ENCODE assay signal across 23 cellular contexts in genomic region chr13:46348976-46349375, GRCh38. TPM values are rescaled to one million over a fixed set of nuclear protein-coding genes. Genes with fewer than 3 reads are reported as not detected.
"Had no signal": no experiment of that assay in that cellular context is flagged by ENCODE, and none has a peak within 500 bp of the region (broad histone marks: within the 10 kb centered on the region; RNA-seq: fewer than 3 reads in every experiment).

No MANE protein-coding gene starts in this region.

- H3K9me3 ChIP-seq: colonic mucosa, right lobe of liver, stomach had no signal

- H3K27me3 ChIP-seq: colonic mucosa, hepatocyte, right lobe of liver, stomach had no signal

- H3K4me1 Mint-ChIP-seq: activated naive CD8-positive, alpha-beta T cell treated with anti-CD3 and anti-CD28 coated beads, Interleukin-2, amount 10 ng/mL, durations not matched to agents 7 days and 5 days; activated T-helper 17 cell treated with anti-CD3 and anti-CD28 coated beads, Interleukin-2, amount 50 U/mL, for 72 hours; central memory CD8-positive, alpha-beta T cell had no signal

- ATAC-seq: activated CD8-positive, alpha-beta T cell treated with anti-CD3 and anti-CD28 coated beads for 36 hours; activated T-helper 17 cell treated with anti-CD3 and anti-CD28 coated beads, Interleukin-2, amount 50 U/mL, for 72 hours; left cardiac atrium; right lobe of liver had no signal

- H3K27me3 Mint-ChIP-seq: activated B cell treated with CpG ODN at 0.5 μM for 24 hours; activated CD4-positive, alpha-beta T cell treated with anti-CD3 and anti-CD28 coated beads, Interleukin-2, amount 10 ng/mL, durations not matched to agents 24 days and 14 days; activated CD8-positive, alpha-beta T cell treated with anti-CD3 and anti-CD28 coated beads for 36 hours; activated naive CD8-positive, alpha-beta T cell treated with anti-CD3 and anti-CD28 coated beads, Interleukin-2, amount 10 ng/mL, durations not matched to agents 7 days and 5 days; progenitor cell of endocrine pancreas had no signal

- H3K4me1 ChIP-seq: colonic mucosa, right lobe of liver, stomach had no signal

- H3K36me3 ChIP-seq: colonic mucosa, right lobe of liver, stomach had no signal

- H3K79me2 ChIP-seq: hepatocyte had no signal

- H2AFZ ChIP-seq: hepatocyte had no signal

- H3K4me3 ChIP-seq: colonic mucosa, hepatocyte, right lobe of liver, smooth muscle cell, stomach had no signal

- H3K36me3 Mint-ChIP-seq: activated naive CD8-positive, alpha-beta T cell treated with anti-CD3 and anti-CD28 coated beads, Interleukin-2, amount 10 ng/mL, durations not matched to agents 7 days and 5 days; brain; mesothelial cell of epicardium had no signal

- H3K27ac Mint-ChIP-seq: activated B cell treated with CpG ODN at 0.5 μM for 24 hours; activated CD4-positive, alpha-beta T cell treated with anti-CD3 and anti-CD28 coated beads, Interleukin-2, amount 10 ng/mL, durations not matched to agents 24 days and 14 days; activated CD8-positive, alpha-beta T cell treated with anti-CD3 and anti-CD28 coated beads for 36 hours; activated naive CD8-positive, alpha-beta T cell treated with anti-CD3 and anti-CD28 coated beads, Interleukin-2, amount 10 ng/mL, durations not matched to agents 7 days and 5 days; activated T-helper 17 cell treated with anti-CD3 and anti-CD28 coated beads, Interleukin-2, amount 50 U/mL, for 72 hours; brain; mesothelial cell of epicardium; progenitor cell of endocrine pancreas; T-helper 2 cell treated with Interferon-gamma antibody and Interleukin-4, amounts not matched to agents 5 μg/mL and 100 μg/mL, for 36 hours had no signal

- H3K9me3 Mint-ChIP-seq: activated B cell treated with CpG ODN at 0.5 μM for 24 hours; activated CD8-positive, alpha-beta T cell treated with anti-CD3 and anti-CD28 coated beads for 36 hours; activated T-helper 17 cell treated with anti-CD3 and anti-CD28 coated beads, Interleukin-2, amount 50 U/mL, for 72 hours; central memory CD8-positive, alpha-beta T cell; mesothelial cell of epicardium; neural crest cell had no signal

- H3K4me2 ChIP-seq: hepatocyte, smooth muscle cell had no signal

- H3K27ac ChIP-seq: colonic mucosa, hepatocyte, right lobe of liver, stomach had no signal

- DNase-seq: activated B cell treated with CpG ODN at 0.5 μM for 24 hours; activated CD4-positive, alpha-beta T cell treated with anti-CD3 and anti-CD28 coated beads, Interleukin-2, amount 10 ng/mL, durations not matched to agents 24 days and 14 days; activated CD8-positive, alpha-beta T cell treated with anti-CD3 and anti-CD28 coated beads for 36 hours; activated naive CD4-positive, alpha-beta T cell; activated naive CD8-positive, alpha-beta T cell treated with anti-CD3 and anti-CD28 coated beads, Interleukin-2, amount 10 ng/mL, durations not matched to agents 7 days and 5 days; activated T-cell treated with anti-CD3 and anti-CD28 coated beads, Interleukin-2, amount 50 U/mL, for 1 hour; anterior cingulate cortex; colonic mucosa; left cardiac atrium; right lobe of liver; stimulated activated CD4-positive, alpha-beta T cell treated with anti-CD3 and anti-CD28 coated beads, Interleukin-4, amount 100 ng/mL, for 1 hour; stomach; trophoblast cell had no signal

- H3K4me3 Mint-ChIP-seq: activated B cell treated with CpG ODN at 0.5 μM for 24 hours; activated CD4-positive, alpha-beta T cell treated with anti-CD3 and anti-CD28 coated beads, Interleukin-2, amount 10 ng/mL, durations not matched to agents 24 days and 14 days; activated CD8-positive, alpha-beta T cell treated with anti-CD3 and anti-CD28 coated beads for 36 hours; activated naive CD8-positive, alpha-beta T cell treated with anti-CD3 and anti-CD28 coated beads, Interleukin-2, amount 10 ng/mL, durations not matched to agents 7 days and 5 days; activated T-helper 17 cell treated with anti-CD3 and anti-CD28 coated beads, Interleukin-2, amount 50 U/mL, for 72 hours; brain; central memory CD8-positive, alpha-beta T cell; mesothelial cell of epicardium; neural crest cell; T-helper 2 cell treated with Interferon-gamma antibody and Interleukin-4, amounts not matched to agents 5 μg/mL and 100 μg/mL, for 36 hours had no signal

RNA-seq across cellular contexts. Expression of gene RUBCNL, which starts 38.1 kb away (rescaled TPM):
- total RNA-seq: glomerular endothelial cell had no signal
- polyA plus RNA-seq: smooth muscle cell had no signal
